14 cellular contexts compared by ENCODE assay signal in genomic region chrX:1539146-1539545, GRCh38. TPM values are rescaled to one million over a fixed set of nuclear protein-coding genes. Genes with fewer than 3 reads are reported as not detected.
DNase-seq lines count a peak whose midpoint lies in the region; ATAC-seq lines count a peak whose summit lies in the region.
"Not testable (repeated sequence)": the region's sequence is repeated elsewhere in the genome, so short reads cannot be mapped to it uniquely, and the experiment has no call there.
"Had no signal": no experiment of that assay in that cellular context is flagged by ENCODE, and none has a peak within 500 bp of the region (broad histone marks: within the 10 kb centered on the region; RNA-seq: fewer than 3 reads in every experiment).

No MANE protein-coding gene starts in this region.

- intact Hi-C loops in activated CD4-positive, alpha-beta T cell treated with anti-CD3 and anti-CD28 coated beads for 36 hours (cut with DNase I, micrococcal nuclease): loop anchor here (5.0 to 10.0 kb wide), 4 partner anchors 217 to 1153 kb away; partner anchors contain the start of gene CD99 (in 1 of the 2)
- intact Hi-C loops in activated T-helper 2 cell treated with anti-CD3 and anti-CD28 coated beads, Interferon-gamma antibody, Interleukin-2, Interleukin-4, amounts not matched to agents 10 μg/mL and 5 μg/mL and 100 μg/mL, durations not matched to agents 14 hours and 24 hours and 36 hours (cut with micrococcal nuclease): loop anchor here (5.0 kb wide), 2 partner anchors 37 to 147 kb away; partner anchors contain the start of gene SLC25A6

- H3K4me3 ChIP-seq in CD4-positive, CD25-positive, alpha-beta regulatory T cell (ENCODE audit: low read depth, low read length): not testable (repeated sequence)

- not testable (repeated sequence) for H3K27ac ChIP-seq in CD4-positive, CD25-positive, alpha-beta regulatory T cell (ENCODE audit: insufficient read depth, low read length, poor library complexity, severe bottlenecking)

- not testable (repeated sequence) for H3K36me3 ChIP-seq in CD4-positive, CD25-positive, alpha-beta regulatory T cell (ENCODE audit: control insufficient read depth, insufficient read depth, low read length)

- not testable (repeated sequence) for DNase-seq in CD4-positive, CD25-positive, alpha-beta regulatory T cell; activated CD4-positive, alpha-beta T cell treated with anti-CD3 and anti-CD28 coated beads for 36 hours; central memory CD8-positive, alpha-beta T cell (ENCODE audit: low spot score in 2 of 2); naive thymus-derived CD8-positive, alpha-beta T cell
- peak; percentile 10 for DNase-seq in activated CD8-positive, alpha-beta T cell treated with anti-CD3 and anti-CD28 coated beads, Interleukin-2, amount 10 ng/mL, durations not matched to agents 7 days and 5 days
- DNase-seq in activated T-helper 2 cell treated with anti-CD3 and anti-CD28 coated beads, Interferon-gamma antibody, Interleukin-2, Interleukin-4, amounts not matched to agents 10 μg/mL and 5 μg/mL and 100 μg/mL, durations not matched to agents 14 hours and 24 hours and 36 hours (ENCODE audit: low spot score): peak; percentile 3
- DNase-seq in ureter (ENCODE audit: low spot score): peak; percentile 27

- POLR2A ChIA-PET in activated CD4-positive, alpha-beta T cell treated with anti-CD3 and anti-CD28 coated beads for 36 hours (lab: Charles Lee); activated CD8-positive, alpha-beta T cell treated with anti-CD3 and anti-CD28 coated beads, Interleukin-2, amount 10 ng/mL, durations not matched to agents 7 days and 5 days (lab: Charles Lee); naive thymus-derived CD8-positive, alpha-beta T cell (lab: Charles Lee): not testable (repeated sequence)

- ATAC-seq in CD4-positive, CD25-positive, alpha-beta regulatory T cell (ENCODE audit: low read depth in 2 of 2); activated CD4-positive, alpha-beta T cell treated with anti-CD3 and anti-CD28 coated beads for 36 hours; activated CD8-positive, alpha-beta T cell treated with anti-CD3 and anti-CD28 coated beads, Interleukin-2, amount 10 ng/mL, durations not matched to agents 7 days and 5 days; central memory CD8-positive, alpha-beta T cell (replicated peaks; ENCODE audit: extremely low read depth, poor library complexity, severe bottlenecking); naive thymus-derived CD8-positive, alpha-beta T cell: not testable (repeated sequence)

- CTCF ChIA-PET in activated CD4-positive, alpha-beta T cell treated with anti-CD3 and anti-CD28 coated beads for 36 hours (lab: Charles Lee); activated CD8-positive, alpha-beta T cell treated with anti-CD3 and anti-CD28 coated beads, Interleukin-2, amount 10 ng/mL, durations not matched to agents 7 days and 5 days (lab: Charles Lee): not testable (repeated sequence)

- H3K27me3 Mint-ChIP-seq in CD4-positive, CD25-positive, alpha-beta regulatory T cell; IgD-negative memory B cell; activated CD4-positive, alpha-beta T cell treated with anti-CD3 and anti-CD28 coated beads for 36 hours; activated CD8-positive, alpha-beta T cell treated with anti-CD3 and anti-CD28 coated beads, Interleukin-2, amount 10 ng/mL, durations not matched to agents 7 days and 5 days (ENCODE audit: low read depth); activated T-helper 2 cell treated with anti-CD3 and anti-CD28 coated beads, Interferon-gamma antibody, Interleukin-2, Interleukin-4, amounts not matched to agents 10 μg/mL and 5 μg/mL and 100 μg/mL, durations not matched to agents 14 hours and 24 hours and 36 hours (ENCODE audit: low read depth); central memory CD8-positive, alpha-beta T cell; naive thymus-derived CD8-positive, alpha-beta T cell: not testable (repeated sequence)

- peak overlapping the region; percentile 48 to 97 (median 86) for H3K27ac Mint-ChIP-seq in CD4-positive, CD25-positive, alpha-beta regulatory T cell
- H3K27ac Mint-ChIP-seq in IgD-negative memory B cell: peak overlapping the region in 2 of 3 donors; percentile 59 to 78
- H3K27ac Mint-ChIP-seq in activated CD4-positive, alpha-beta T cell treated with anti-CD3 and anti-CD28 coated beads for 36 hours: peak overlapping the region; percentile 67
- H3K27ac Mint-ChIP-seq in activated CD8-positive, alpha-beta T cell treated with anti-CD3 and anti-CD28 coated beads, Interleukin-2, amount 10 ng/mL, durations not matched to agents 7 days and 5 days: peak overlapping the region; percentile 52
- peak overlapping the region; percentile 31 for H3K27ac Mint-ChIP-seq in activated T-helper 2 cell treated with anti-CD3 and anti-CD28 coated beads, Interferon-gamma antibody, Interleukin-2, Interleukin-4, amounts not matched to agents 10 μg/mL and 5 μg/mL and 100 μg/mL, durations not matched to agents 14 hours and 24 hours and 36 hours
- peak overlapping the region; percentile 98 for H3K27ac Mint-ChIP-seq in central memory CD8-positive, alpha-beta T cell (ENCODE audit: low read depth)
- H3K27ac Mint-ChIP-seq in naive thymus-derived CD8-positive, alpha-beta T cell: peak overlapping the region in 9 of 10 donors; percentile 37 to 99 (median 87)

- H3K4me1 ChIP-seq in CD4-positive, CD25-positive, alpha-beta regulatory T cell (ENCODE audit: control insufficient read depth, insufficient read depth, low read length, poor library complexity, severe bottlenecking): peaks cover 17% of the 10 kb centered on the region

- not testable (repeated sequence) for H3K9me3 Mint-ChIP-seq in CD4-positive, CD25-positive, alpha-beta regulatory T cell; IgD-negative memory B cell; activated CD4-positive, alpha-beta T cell treated with anti-CD3 and anti-CD28 coated beads for 36 hours (ENCODE audit: low read depth); activated CD8-positive, alpha-beta T cell treated with anti-CD3 and anti-CD28 coated beads, Interleukin-2, amount 10 ng/mL, durations not matched to agents 7 days and 5 days (ENCODE audit: insufficient read depth); activated T-helper 2 cell treated with anti-CD3 and anti-CD28 coated beads, Interferon-gamma antibody, Interleukin-2, Interleukin-4, amounts not matched to agents 10 μg/mL and 5 μg/mL and 100 μg/mL, durations not matched to agents 14 hours and 24 hours and 36 hours; central memory CD8-positive, alpha-beta T cell; naive thymus-derived CD8-positive, alpha-beta T cell

- not testable (repeated sequence) for H3K27me3 ChIP-seq in CD4-positive, CD25-positive, alpha-beta regulatory T cell (ENCODE audit: control insufficient read depth, insufficient read depth, low read length)

- H3K4me1 Mint-ChIP-seq in CD4-positive, CD25-positive, alpha-beta regulatory T cell: peaks cover 3 to 17% (median 11%) of the 10 kb centered on the region in 4 donors
- peaks cover 5 to 14% (median 10%) of the 10 kb centered on the region in 3 donors for H3K4me1 Mint-ChIP-seq in IgD-negative memory B cell
- not testable (repeated sequence) for H3K4me1 Mint-ChIP-seq in activated CD4-positive, alpha-beta T cell treated with anti-CD3 and anti-CD28 coated beads for 36 hours
- peaks cover 12% of the 10 kb centered on the region for H3K4me1 Mint-ChIP-seq in activated CD8-positive, alpha-beta T cell treated with anti-CD3 and anti-CD28 coated beads, Interleukin-2, amount 10 ng/mL, durations not matched to agents 7 days and 5 days (ENCODE audit: low read depth)
- peaks cover 14% of the 10 kb centered on the region for H3K4me1 Mint-ChIP-seq in activated T-helper 2 cell treated with anti-CD3 and anti-CD28 coated beads, Interferon-gamma antibody, Interleukin-2, Interleukin-4, amounts not matched to agents 10 μg/mL and 5 μg/mL and 100 μg/mL, durations not matched to agents 14 hours and 24 hours and 36 hours (ENCODE audit: low read depth)
- peaks cover 16% of the 10 kb centered on the region for H3K4me1 Mint-ChIP-seq in central memory CD8-positive, alpha-beta T cell
- peaks cover 9 to 20% (median 13%) of the 10 kb centered on the region in 4 donors for H3K4me1 Mint-ChIP-seq in naive thymus-derived CD8-positive, alpha-beta T cell

- H3K9me3 ChIP-seq in CD4-positive, CD25-positive, alpha-beta regulatory T cell (ENCODE audit: control insufficient read depth in 2 of 2, low read length in 2 of 2): not testable (repeated sequence)

- H3K4me3 Mint-ChIP-seq in CD4-positive, CD25-positive, alpha-beta regulatory T cell: peak overlapping the region in 3 of 4 donors; percentile 26 to 84 (median 54)
- H3K4me3 Mint-ChIP-seq in IgD-negative memory B cell: peak overlapping the region in 2 of 4 donors; percentile 3 to 45
- not testable (repeated sequence) for H3K4me3 Mint-ChIP-seq in activated CD4-positive, alpha-beta T cell treated with anti-CD3 and anti-CD28 coated beads for 36 hours; central memory CD8-positive, alpha-beta T cell
- peak overlapping the region; percentile 45 for H3K4me3 Mint-ChIP-seq in activated CD8-positive, alpha-beta T cell treated with anti-CD3 and anti-CD28 coated beads, Interleukin-2, amount 10 ng/mL, durations not matched to agents 7 days and 5 days
- peak overlapping the region; percentile 10 for H3K4me3 Mint-ChIP-seq in activated T-helper 2 cell treated with anti-CD3 and anti-CD28 coated beads, Interferon-gamma antibody, Interleukin-2, Interleukin-4, amounts not matched to agents 10 μg/mL and 5 μg/mL and 100 μg/mL, durations not matched to agents 14 hours and 24 hours and 36 hours (ENCODE audit: low read depth)
- peak overlapping the region in 4 of 10 donors; percentile 41 to 54 (median 52) for H3K4me3 Mint-ChIP-seq in naive thymus-derived CD8-positive, alpha-beta T cell

- H3K36me3 Mint-ChIP-seq in CD4-positive, CD25-positive, alpha-beta regulatory T cell; IgD-negative memory B cell; activated CD4-positive, alpha-beta T cell treated with anti-CD3 and anti-CD28 coated beads for 36 hours (ENCODE audit: low read depth); activated T-helper 2 cell treated with anti-CD3 and anti-CD28 coated beads, Interferon-gamma antibody, Interleukin-2, Interleukin-4, amounts not matched to agents 10 μg/mL and 5 μg/mL and 100 μg/mL, durations not matched to agents 14 hours and 24 hours and 36 hours (ENCODE audit: low read depth); naive thymus-derived CD8-positive, alpha-beta T cell: not testable (repeated sequence)
- H3K36me3 Mint-ChIP-seq in activated CD8-positive, alpha-beta T cell treated with anti-CD3 and anti-CD28 coated beads, Interleukin-2, amount 10 ng/mL, durations not matched to agents 7 days and 5 days (ENCODE audit: low read depth): peaks cover 13% of the 10 kb centered on the region
- H3K36me3 Mint-ChIP-seq in central memory CD8-positive, alpha-beta T cell (ENCODE audit: insufficient read depth): peaks cover 38% of the 10 kb centered on the region

RNA-seq across cellular contexts. Expression of gene P2RY8, which starts 2.2 kb away (rescaled TPM):
- total RNA-seq in CD4-positive, CD25-positive, alpha-beta regulatory T cell: 158 TPM
- 100 to 1,000 TPM; 189 to 222 (median 207) TPM for polyA plus RNA-seq in CD4-positive, CD25-positive, alpha-beta regulatory T cell
- polyA plus RNA-seq in IgD-negative memory B cell: 206 TPM
- 10 to 100 TPM; 19.8 to 21.2 TPM for total RNA-seq in activated CD4-positive, alpha-beta T cell treated with anti-CD3 and anti-CD28 coated beads for 36 hours
- total RNA-seq in activated CD8-positive, alpha-beta T cell treated with anti-CD3 and anti-CD28 coated beads, Interleukin-2, amount 10 ng/mL, durations not matched to agents 7 days and 5 days: 10 to 100 TPM; 62.9 to 65.5 TPM
- total RNA-seq in activated T-helper 2 cell treated with anti-CD3 and anti-CD28 coated beads, Interferon-gamma antibody, Interleukin-2, Interleukin-4, amounts not matched to agents 10 μg/mL and 5 μg/mL and 100 μg/mL, durations not matched to agents 14 hours and 24 hours and 36 hours: 33.1 and 34.5 TPM in 2 replicates
- total RNA-seq in naive thymus-derived CD8-positive, alpha-beta T cell: 100 to 1,000 TPM; 131 to 132 TPM
- polyA plus RNA-seq in naive thymus-derived CD8-positive, alpha-beta T cell: 100 to 1,000 TPM; 163 to 190 (median 169) TPM
- total RNA-seq in ureter: 3.4 TPM
- total RNA-seq: GM23338, H9, HT-29, MCF 10A, SK-MEL-5 had no signal
- polyA plus RNA-seq: A549 had no signal

RNA-seq across cellular contexts. Expression of gene AKAP17A, which starts 52.3 kb away (rescaled TPM):
- total RNA-seq in CD4-positive, CD25-positive, alpha-beta regulatory T cell: 108 TPM
- 10 to 100 TPM; 11.0 to 14.8 (median 13.7) TPM for polyA plus RNA-seq in CD4-positive, CD25-positive, alpha-beta regulatory T cell
- polyA plus RNA-seq in IgD-negative memory B cell: 58.8 TPM
- 10 to 100 TPM; 49.7 to 51.2 TPM for total RNA-seq in activated CD4-positive, alpha-beta T cell treated with anti-CD3 and anti-CD28 coated beads for 36 hours
- total RNA-seq in activated CD8-positive, alpha-beta T cell treated with anti-CD3 and anti-CD28 coated beads, Interleukin-2, amount 10 ng/mL, durations not matched to agents 7 days and 5 days: 10 to 100 TPM; 62.5 to 66.4 TPM
- 67.4 and 67.6 TPM in 2 replicates for total RNA-seq in activated T-helper 2 cell treated with anti-CD3 and anti-CD28 coated beads, Interferon-gamma antibody, Interleukin-2, Interleukin-4, amounts not matched to agents 10 μg/mL and 5 μg/mL and 100 μg/mL, durations not matched to agents 14 hours and 24 hours and 36 hours
- total RNA-seq in naive thymus-derived CD8-positive, alpha-beta T cell: 100 to 1,000 TPM; 157 to 159 TPM
- polyA plus RNA-seq in naive thymus-derived CD8-positive, alpha-beta T cell: 10 to 100 TPM; 16.8 to 56.3 (median 22.8) TPM
- 45.1 TPM for total RNA-seq in ureter

Comparison
In these comparisons a context has a peak if more than half of its experiments do, and no peak if none do; other contexts are left out.
1. H3K27ac Mint-ChIP-seq: peak in every context shown above with its lines; median percentile 98 in central memory CD8-positive, alpha-beta T cell; 87 in naive thymus-derived CD8-positive, alpha-beta T cell; 86 in CD4-positive, CD25-positive, alpha-beta regulatory T cell; 68 in IgD-negative memory B cell; 67 in activated CD4-positive, alpha-beta T cell treated with anti-CD3 and anti-CD28 coated beads for 36 hours; 52 in activated CD8-positive, alpha-beta T cell treated with anti-CD3 and anti-CD28 coated beads, Interleukin-2, amount 10 ng/mL, durations not matched to agents 7 days and 5 days; 31 in activated T-helper 2 cell treated with anti-CD3 and anti-CD28 coated beads, Interferon-gamma antibody, Interleukin-2, Interleukin-4, amounts not matched to agents 10 μg/mL and 5 μg/mL and 100 μg/mL, durations not matched to agents 14 hours and 24 hours and 36 hours.